ENCODE assay signal across 18 cellular contexts in the genomic region with DNA sequence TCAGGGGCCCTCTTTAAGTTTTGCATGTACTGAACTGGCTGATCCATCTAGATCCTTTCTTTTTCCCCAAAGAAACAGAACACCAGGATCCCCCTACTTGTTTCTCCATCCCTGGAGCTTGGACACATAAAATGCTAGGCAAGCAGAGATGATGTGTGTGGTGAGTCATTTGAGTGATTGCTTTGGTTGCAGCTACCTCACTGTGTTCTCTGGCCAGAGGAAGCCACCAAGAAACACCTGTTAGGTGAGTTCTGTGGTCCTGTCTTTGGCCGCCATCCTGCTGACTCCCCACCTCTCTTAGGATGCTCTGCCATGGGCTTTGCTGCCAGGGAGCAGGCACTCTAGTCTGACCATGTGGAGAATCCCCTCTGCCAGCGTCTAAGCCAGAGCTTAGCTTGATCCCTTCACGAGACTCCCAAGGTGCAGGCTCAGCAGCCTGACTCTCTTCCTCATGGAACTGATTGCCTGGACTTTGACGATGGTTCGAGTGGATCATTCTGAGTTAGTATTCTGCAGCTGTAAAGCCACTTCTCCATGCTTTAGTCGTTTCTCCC. TPM values are rescaled to one million over a fixed set of nuclear protein-coding genes. Genes with fewer than 3 reads are reported as not detected.
DNase-seq lines count a peak whose midpoint lies in the region; ATAC-seq, FAIRE-seq and TF ChIP-seq lines count a peak whose summit lies in the region.
"Had no signal": no experiment of that assay in that cellular context is flagged by ENCODE, and none has a peak within 500 bp of the region (broad histone marks: within the 10 kb centered on the region; RNA-seq: fewer than 3 reads in every experiment).

No MANE protein-coding gene starts in this region.

- H3K36me3 Mint-ChIP-seq in stimulated activated effector memory CD8-positive, alpha-beta T cell treated with anti-CD3 and anti-CD28 coated beads, Interleukin-12 subunit alpha, Interleukin-12 subunit beta, amount 100 ng/mL, for 72 hours, result no peaks in the 10 kb centered on the region
- H3K36me3 Mint-ChIP-seq: CD4-positive, CD25-positive, alpha-beta regulatory T cell had no signal

- DNase-seq in DMS53 (lab: John Stamatoyannopoulos, UW), result peak; percentile 29
- DNase-seq in DMS53 treated with DMSO at 0.1 percent for 48 hours (lab: John Stamatoyannopoulos, UW; ENCODE audit: unreplicated experiment), result no peak
- peak; percentile 23 for DNase-seq in M059J (ENCODE audit: low read depth)
- peak; percentile 34 for DNase-seq in bronchial epithelial cell (ENCODE audit: low read depth)
- DNase-seq in stimulated activated effector memory CD8-positive, alpha-beta T cell treated with anti-CD3 and anti-CD28 coated beads, Interleukin-12 subunit alpha, Interleukin-12 subunit beta, amount 100 ng/mL, for 72 hours (ENCODE audit: low spot score in 2 of 2), result no peak
- no peak for DNase-seq in left colon
- no peak for DNase-seq in hippocampal formation (lab: John Stamatoyannopoulos, UW)
- no peak for DNase-seq in stimulated activated CD4-positive, alpha-beta T cell treated with anti-CD3 and anti-CD28 coated beads, Interleukin-15, amount 100 ng/mL, for 24 hours
- DNase-seq: CD4-positive, CD25-positive, alpha-beta regulatory T cell; DMS79; H7; Kasumi-1; NCI-H1105; NCI-H1694 treated with DMSO at 0.1 percent for 48 hours; NCI-H510A treated with DMSO at 0.1 percent for 48 hours had no signal

- no peak for FAIRE-seq in bronchial epithelial cell (lab: Jason Lieb, UNC)

- no peaks in the 10 kb centered on the region for H3K4me1 Mint-ChIP-seq in stimulated activated effector memory CD8-positive, alpha-beta T cell treated with anti-CD3 and anti-CD28 coated beads, Interleukin-12 subunit alpha, Interleukin-12 subunit beta, amount 100 ng/mL, for 72 hours
- H3K4me1 Mint-ChIP-seq: B cell; CD4-positive, CD25-positive, alpha-beta regulatory T cell had no signal

- H3K4me3 Mint-ChIP-seq in stimulated activated effector memory CD8-positive, alpha-beta T cell treated with anti-CD3 and anti-CD28 coated beads, Interleukin-12 subunit alpha, Interleukin-12 subunit beta, amount 100 ng/mL, for 72 hours, result no peak overlapping the region
- H3K4me3 Mint-ChIP-seq: B cell; CD4-positive, CD25-positive, alpha-beta regulatory T cell had no signal

- H3K9me3 Mint-ChIP-seq in stimulated activated effector memory CD8-positive, alpha-beta T cell treated with anti-CD3 and anti-CD28 coated beads, Interleukin-12 subunit alpha, Interleukin-12 subunit beta, amount 100 ng/mL, for 72 hours, result no peaks in the 10 kb centered on the region

- intact Hi-C loops in left colon (cut with DNase I, micrococcal nuclease), result no loop called here

- peaks cover 7% of the 10 kb centered on the region for H3K27me3 ChIP-seq in bronchial epithelial cell (ENCODE audit: control insufficient read depth, insufficient read depth, low read length)

- no peaks in the 10 kb centered on the region for H3K36me3 ChIP-seq in bronchial epithelial cell (ENCODE audit: control insufficient read depth, insufficient read depth, low read length)

- no peak overlapping the region for H3K4me3 ChIP-seq in bronchial epithelial cell (ENCODE audit: low read depth, low read length)

- no peak overlapping the region for H3K27ac Mint-ChIP-seq in stimulated activated effector memory CD8-positive, alpha-beta T cell treated with anti-CD3 and anti-CD28 coated beads, Interleukin-12 subunit alpha, Interleukin-12 subunit beta, amount 100 ng/mL, for 72 hours
- H3K27ac Mint-ChIP-seq: B cell; CD4-positive, CD25-positive, alpha-beta regulatory T cell had no signal

- peak; percentile 19 for ATAC-seq in stimulated activated effector memory CD8-positive, alpha-beta T cell treated with anti-CD3 and anti-CD28 coated beads, Interleukin-12 subunit alpha, Interleukin-12 subunit beta, amount 100 ng/mL, for 72 hours
- no peak for ATAC-seq in left colon
- ATAC-seq: Right ventricle myocardium inferior had no signal

- no peak for TF ChIP-seq CTCF in bronchial epithelial cell (IDR thresholded peaks at IDR 0.05; ENCODE audit: insufficient read depth, low read length, severe bottlenecking)

RNA-seq across cellular contexts. Expression of gene DENND1A, which starts 27.3 kb away (rescaled TPM):
- total RNA-seq in M059J (2014; rRNA removed; shearing (Covaris generic)), result 15.7 and 23.0 TPM in 2 replicates
- 6.1 and 8.3 TPM in 2 replicates for total RNA-seq in bronchial epithelial cell
- total RNA-seq in left colon, result 10 to 100 TPM; 28.8 to 36.8 TPM

RNA-seq across cellular contexts. Expression of gene LHX2, which starts 54.3 kb away (rescaled TPM):
- total RNA-seq in M059J (2014; rRNA removed; shearing (Covaris generic)), result 2.9 and 5.3 TPM in 2 replicates
- total RNA-seq in bronchial epithelial cell (not detected in 2 replicates), left colon (not detected)
- total RNA-seq: B cell; CD4-positive, CD25-positive, alpha-beta regulatory T cell; Right ventricle myocardium inferior; SK-MEL-5 had no signal

Comparison
In these comparisons a context has a peak if more than half of its experiments do, and no peak if none do; other contexts are left out.
1. DNase-seq: peak in DMS53 (single experiment), M059J (single experiment) and bronchial epithelial cell (single experiment); none in DMS53 treated with DMSO at 0.1 percent for 48 hours (single experiment), stimulated activated effector memory CD8-positive, alpha-beta T cell treated with anti-CD3 and anti-CD28 coated beads, Interleukin-12 subunit alpha, Interleukin-12 subunit beta, amount 100 ng/mL, for 72 hours (0 of 2), left colon (0 of 2), hippocampal formation (0 of 2) and stimulated activated CD4-positive, alpha-beta T cell treated with anti-CD3 and anti-CD28 coated beads, Interleukin-15, amount 100 ng/mL, for 24 hours (single experiment).